Comparison of ENCODE assay signal across 9 cellular contexts in genomic region chr7:143305423-143306070, GRCh38. TPM values are rescaled to one million over a fixed set of nuclear protein-coding genes. Genes with fewer than 3 reads are reported as not detected.
DNase-seq lines count a peak whose midpoint lies in the region; ATAC-seq and TF ChIP-seq lines count a peak whose summit lies in the region.
"Had no signal": no experiment of that assay in that cellular context is flagged by ENCODE, and none has a peak within 500 bp of the region (broad histone marks: within the 10 kb centered on the region; RNA-seq: fewer than 3 reads in every experiment).

No MANE protein-coding gene starts in this region.

- no peak overlapping the region for H3T11ph ChIP-seq in H9 (ENCODE audit: low read length)

- no peaks in the 10 kb centered on the region for H3K27me3 ChIP-seq in H9 (ENCODE audit: insufficient read depth, low read length)

- H4K5ac ChIP-seq in H9 (ENCODE audit: insufficient read length, low read depth, low read length) = no peak overlapping the region

- H2AFZ ChIP-seq in H9 (ENCODE audit: low read length) = no peak overlapping the region

- peak; percentile 31 for DNase-seq in AG10803 (ENCODE audit: low read depth)
- DNase-seq in H9 = peak; percentile 64
- DNase-seq in activated naive CD4-positive, alpha-beta T cell treated with anti-CD3 and anti-CD28 coated beads, Interleukin-2, amount 10 ng/mL, durations not matched to agents 7 days and 5 days = peak; percentile 76
- peak; percentile 50 to 93 (median 78) for DNase-seq in head of caudate nucleus
- DNase-seq in retina = peak; percentile 22
- no peak for DNase-seq in epidermal melanocyte (ENCODE audit: insufficient read length, low spot score)
- no peak for DNase-seq in NCI-H2171 (lab: John Stamatoyannopoulos, UW)

- H3K27ac Mint-ChIP-seq in H9 = no peak overlapping the region
- peak overlapping the region; percentile 15 for H3K27ac Mint-ChIP-seq in activated naive CD4-positive, alpha-beta T cell treated with anti-CD3 and anti-CD28 coated beads, Interleukin-2, amount 10 ng/mL, durations not matched to agents 7 days and 5 days

- no peaks in the 10 kb centered on the region for H3K23me2 ChIP-seq in H9 (ENCODE audit: insufficient read length, low read depth, low read length, poor library complexity, severe bottlenecking)

- H3K9ac ChIP-seq in H9 (ENCODE audit: extremely low read depth, insufficient read length, low read length) = no peak overlapping the region

- no peak overlapping the region for H3K14ac ChIP-seq in H9 (ENCODE audit: insufficient read depth, low read length)

- WGBS in H9 (ENCODE audit: extremely low coverage, insufficient read length, low lambda C conversion rate) = no CpG with 5 or more reads among the region's 10 CpGs

- CTCF ChIA-PET in activated naive CD4-positive, alpha-beta T cell treated with anti-CD3 and anti-CD28 coated beads, Interleukin-2, amount 10 ng/mL, durations not matched to agents 7 days and 5 days (lab: Charles Lee) = interaction anchor here (0.8 to 2.6 kb wide), 17 partner anchors 9 to 118 kb away, joined by 3 to 56 read pairs (median 4); partner anchors contain the start of gene EPHA1

- no peaks in the 10 kb centered on the region for H3K4me1 ChIP-seq in H9 (ENCODE audit: insufficient read depth, low read length)

- H4K20me1 ChIP-seq in H9 (ENCODE audit: control insufficient read depth, insufficient read depth, insufficient read length) = no peaks in the 10 kb centered on the region

- H3K36me3 Mint-ChIP-seq in H9 (ENCODE audit: insufficient read depth in 1 of 3, low read depth in 3 of 3) = peaks cover 58 to 83% (median 82%) of the 10 kb centered on the region in 3 experiments
- H3K36me3 Mint-ChIP-seq in activated naive CD4-positive, alpha-beta T cell treated with anti-CD3 and anti-CD28 coated beads, Interleukin-2, amount 10 ng/mL, durations not matched to agents 7 days and 5 days = peaks cover 92% of the 10 kb centered on the region

- H3K18ac ChIP-seq in H9 (ENCODE audit: insufficient read length, low read depth, low read length) = no peak overlapping the region

- H2BK120ac ChIP-seq in H9 (ENCODE audit: low read depth, low read length, poor library complexity, severe bottlenecking) = no peak overlapping the region

- H2BK12ac ChIP-seq in H9 (ENCODE audit: insufficient read length, low read depth, low read length) = no peak overlapping the region

- no peaks in the 10 kb centered on the region for H3K79me1 ChIP-seq in H9 (ENCODE audit: insufficient read depth, low read depth, low read length, poor library complexity, severe bottlenecking)

- H4K91ac ChIP-seq in H9 (ENCODE audit: insufficient read length, low read depth, low read length) = no peak overlapping the region

- no peak overlapping the region for H3K27ac ChIP-seq in H9 (ENCODE audit: insufficient read length, low read depth, low read length)

- H3K4ac ChIP-seq in H9 (ENCODE audit: low read depth, low read length) = no peak overlapping the region

- no peak overlapping the region for H3K4me2 ChIP-seq in H9 (ENCODE audit: insufficient read depth, insufficient read length, low read length)

- no peak overlapping the region for H2BK15ac ChIP-seq in H9 (ENCODE audit: low read depth, low read length)

- H2AK5ac ChIP-seq in H9 (ENCODE audit: insufficient read length, low read length) = no peak overlapping the region

- H3K27me3 Mint-ChIP-seq in H9 (ENCODE audit: low read depth) = no peaks in the 10 kb centered on the region
- no peaks in the 10 kb centered on the region for H3K27me3 Mint-ChIP-seq in activated naive CD4-positive, alpha-beta T cell treated with anti-CD3 and anti-CD28 coated beads, Interleukin-2, amount 10 ng/mL, durations not matched to agents 7 days and 5 days

- no peaks in the 10 kb centered on the region for H3K9me3 Mint-ChIP-seq in H9
- H3K9me3 Mint-ChIP-seq in activated naive CD4-positive, alpha-beta T cell treated with anti-CD3 and anti-CD28 coated beads, Interleukin-2, amount 10 ng/mL, durations not matched to agents 7 days and 5 days = peaks cover 13% of the 10 kb centered on the region

- no peak overlapping the region for H2BK20ac ChIP-seq in H9 (ENCODE audit: low read depth, low read length, poor library complexity, severe bottlenecking)

- no peak overlapping the region for H3K23ac ChIP-seq in H9 (ENCODE audit: insufficient read length, low read depth, low read length)

- H4K8ac ChIP-seq in H9 (replicated peaks; ENCODE audit: insufficient read length, low read depth, low read length) = no peak overlapping the region

- H3K4me3 Mint-ChIP-seq in H9 = no peak overlapping the region; a peak in 1 of 5 replicates
- H3K4me3 Mint-ChIP-seq in activated naive CD4-positive, alpha-beta T cell treated with anti-CD3 and anti-CD28 coated beads, Interleukin-2, amount 10 ng/mL, durations not matched to agents 7 days and 5 days = no peak overlapping the region

- no peaks in the 10 kb centered on the region for H3K79me2 ChIP-seq in H9 (ENCODE audit: insufficient read depth, low read length)

- peak; percentile 64 for TF ChIP-seq CTCF in AG10803 (conservative IDR thresholded peaks at IDR 0.05; ENCODE audit: low read length)
- peak; percentile 87 for TF ChIP-seq CTCF in H9 (conservative IDR thresholded peaks at IDR 0.05)

- intact Hi-C loops in head of caudate nucleus (cut with DNase I) = loop anchor here (5.0 kb wide), 1 partner anchor 63 kb away; no protein-coding TSS in a partner anchor

- no peak overlapping the region for H3K56ac ChIP-seq in H9 (ENCODE audit: insufficient read length, low read depth, low read length)

- ATAC-seq in SK-N-SH treated with all-trans-retinoic acid at 6 μM for 48 hours = peak; percentile 89

- no peak overlapping the region for H3K4me3 ChIP-seq in AG10803 (ENCODE audit: low read length)

- H3K4me1 Mint-ChIP-seq in H9 = no peaks in the 10 kb centered on the region
- peaks cover 76% of the 10 kb centered on the region for H3K4me1 Mint-ChIP-seq in activated naive CD4-positive, alpha-beta T cell treated with anti-CD3 and anti-CD28 coated beads, Interleukin-2, amount 10 ng/mL, durations not matched to agents 7 days and 5 days

- no peaks in the 10 kb centered on the region for H3K9me3 ChIP-seq in H9 (ENCODE audit: control insufficient read depth, low read depth, low read length)

- no peak overlapping the region for H2BK5ac ChIP-seq in H9 (ENCODE audit: insufficient read length, low read length)

TF ChIP-seq in SK-N-SH treated with all-trans-retinoic acid at 6 μM for 48 hours, 23 proteins besides CTCF, POLR2A, EP300 and RAD21:
- TF ChIP-seq POU6F1 (CRISPR knock-in tag; IDR thresholded peaks at IDR 0.05; ENCODE audit: borderline replicate concordance, low read depth) = no peak
- TF ChIP-seq ISL1 (CRISPR knock-in tag; IDR thresholded peaks at IDR 0.05) = peak; percentile 45

RNA-seq across cellular contexts. Expression of gene CLCN1, which starts 10.4 kb away (rescaled TPM):
- 0.11 and 0.13 TPM in 2 replicates for total RNA-seq in H9 (2021)
- total RNA-seq: renal cortical epithelial cell had no signal

RNA-seq across cellular contexts. Expression of gene CASP2, which starts 17.4 kb away (rescaled TPM):
- 65.3 and 67.4 TPM in 2 replicates for total RNA-seq in H9 (2021)

RNA-seq across cellular contexts. Expression of gene TMEM139, which starts 20.8 kb away (rescaled TPM):
- total RNA-seq in H9 (2021) = 0.85 and 1.1 TPM in 2 replicates

RNA-seq across cellular contexts. Expression of gene GSTK1, which starts 42.3 kb away (rescaled TPM):
- total RNA-seq in H9 (2021) = 36.1 and 37.3 TPM in 2 replicates

RNA-seq across cellular contexts. Expression of gene FAM131B, which starts 57.0 kb away (rescaled TPM):
- total RNA-seq in H9 (2021) = 17.3 and 18.5 TPM in 2 replicates

Comparison
In these comparisons a context has a peak if more than half of its experiments do, and no peak if none do; other contexts are left out.
1. DNase-seq: peak in AG10803 (single experiment), H9 (single experiment), activated naive CD4-positive, alpha-beta T cell treated with anti-CD3 and anti-CD28 coated beads, Interleukin-2, amount 10 ng/mL, durations not matched to agents 7 days and 5 days (single experiment), head of caudate nucleus (42 of 42) and retina (single experiment); none in epidermal melanocyte (single experiment) and NCI-H2171 (single experiment).